Comparison of ENCODE assay signal across 19 cellular contexts in the genomic region with DNA sequence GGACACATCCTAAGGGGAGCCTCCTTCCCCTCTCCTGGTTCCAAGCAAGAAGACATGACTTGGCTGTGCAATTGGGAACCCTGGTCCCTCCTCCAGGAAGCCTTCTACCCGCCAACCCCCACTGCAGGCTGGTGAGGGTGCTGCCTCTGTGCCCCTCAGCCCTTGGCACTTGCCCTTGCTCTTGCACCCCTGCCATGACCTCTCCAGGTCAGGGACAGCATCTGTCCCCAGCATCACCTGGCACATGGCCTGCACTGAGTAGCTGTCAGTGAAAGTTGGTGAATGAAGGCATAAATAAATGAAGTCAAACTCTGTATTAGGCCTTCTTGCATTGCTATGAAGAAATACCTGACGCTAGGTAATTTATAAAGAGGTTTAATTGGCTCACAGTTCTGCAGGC. TPM values are rescaled to one million over a fixed set of nuclear protein-coding genes. Genes with fewer than 3 reads are reported as not detected.
DNase-seq lines count a peak whose midpoint lies in the region; ATAC-seq and TF ChIP-seq lines count a peak whose summit lies in the region.
"Had no signal": no experiment of that assay in that cellular context is flagged by ENCODE, and none has a peak within 500 bp of the region (broad histone marks: within the 10 kb centered on the region; RNA-seq: fewer than 3 reads in every experiment).

No MANE protein-coding gene starts in this region.

- peaks cover 6 to 10% of the 10 kb centered on the region in 2 donors for H3K36me3 Mint-ChIP-seq in CD4-positive, alpha-beta memory T cell
- H3K36me3 Mint-ChIP-seq in HFFc6 (ENCODE audit: low read depth) (peaks cover 28% of the 10 kb centered on the region), natural killer cell (no peaks in the 10 kb centered on the region)
- peaks cover 46% of the 10 kb centered on the region for H3K36me3 Mint-ChIP-seq in activated T-helper 2 cell treated with anti-CD3 and anti-CD28 coated beads, Interferon-gamma antibody, Interleukin-2, Interleukin-4, amounts not matched to agents 10 μg/mL and 5 μg/mL and 100 μg/mL, durations not matched to agents 14 hours and 24 hours and 36 hours (ENCODE audit: low read depth)

- peak overlapping the region in 6 of 7 donors; percentile 55 to 87 (median 83) for H3K27ac Mint-ChIP-seq in CD4-positive, alpha-beta memory T cell
- H3K27ac Mint-ChIP-seq in HFFc6, result peak overlapping the region; percentile 96
- peak overlapping the region; percentile 30 for H3K27ac Mint-ChIP-seq in activated T-helper 2 cell treated with anti-CD3 and anti-CD28 coated beads, Interferon-gamma antibody, Interleukin-2, Interleukin-4, amounts not matched to agents 10 μg/mL and 5 μg/mL and 100 μg/mL, durations not matched to agents 14 hours and 24 hours and 36 hours
- H3K27ac Mint-ChIP-seq in natural killer cell, result peak overlapping the region; percentile 99

- peak overlapping the region in 5 of 8 donors; percentile 37 to 90 (median 60) for H3K4me3 Mint-ChIP-seq in CD4-positive, alpha-beta memory T cell
- H3K4me3 Mint-ChIP-seq in HFFc6, result no peak overlapping the region
- peak overlapping the region; percentile 78 for H3K4me3 Mint-ChIP-seq in activated T-helper 2 cell treated with anti-CD3 and anti-CD28 coated beads, Interferon-gamma antibody, Interleukin-2, Interleukin-4, amounts not matched to agents 10 μg/mL and 5 μg/mL and 100 μg/mL, durations not matched to agents 14 hours and 24 hours and 36 hours (ENCODE audit: low read depth)
- H3K4me3 Mint-ChIP-seq in natural killer cell, result peak overlapping the region; percentile 71

- ATAC-seq in natural killer cell (no peak), GM21423 (IDR thresholded peaks at IDR 0.05; ENCODE audit: unreplicated experiment) (no peak), body of pancreas (no peak)
- ATAC-seq: Panc1, right cardiac atrium had no signal

- no peak overlapping the region for H3K4me3 ChIP-seq in CD4-positive, alpha-beta memory T cell (ENCODE audit: low read length in 2 of 2)
- no peak overlapping the region for H3K4me3 ChIP-seq in body of pancreas
- H3K4me3 ChIP-seq: HAP-1, vagina had no signal

- intact Hi-C loops in CD4-positive, alpha-beta memory T cell (cut with micrococcal nuclease), result loop anchor here (5.0 kb wide), 1 partner anchor 282 kb away; no protein-coding TSS in a partner anchor
- intact Hi-C loops in activated T-helper 2 cell treated with anti-CD3 and anti-CD28 coated beads, Interferon-gamma antibody, Interleukin-2, Interleukin-4, amounts not matched to agents 10 μg/mL and 5 μg/mL and 100 μg/mL, durations not matched to agents 14 hours and 24 hours and 36 hours (cut with micrococcal nuclease), result loop anchor here (5.0 kb wide), 1 partner anchor 172 kb away; no protein-coding TSS in a partner anchor
- intact Hi-C loops in natural killer cell (cut with micrococcal nuclease) (loop anchor here (5.0 to 10.0 kb wide), 4 partner anchors 147 to 300 kb away; no protein-coding TSS in a partner anchor), body of pancreas (cut with DNase I) (no loop called here)

- CTCF ChIA-PET in CD4-positive, alpha-beta memory T cell (lab: Charles Lee; ENCODE audit: partially characterized antibody), result interaction anchor here (0.7 to 2.0 kb wide), 3 partner anchors 18 to 173 kb away, joined by 3 to 22 read pairs (median 4); no protein-coding TSS in a partner anchor

- WGBS in body of pancreas, 2 donors, result 89 to 90% methylated on average over 2 of the region's 2 CpGs

- H3K9me3 Mint-ChIP-seq in CD4-positive, alpha-beta memory T cell, result peaks cover 0 to 2% (median 0%) of the 10 kb centered on the region in 8 donors
- H3K9me3 Mint-ChIP-seq in HFFc6 (no peaks in the 10 kb centered on the region; the same call in 1 of the 2 replicates), natural killer cell (no peaks in the 10 kb centered on the region)
- H3K9me3 Mint-ChIP-seq in activated T-helper 2 cell treated with anti-CD3 and anti-CD28 coated beads, Interferon-gamma antibody, Interleukin-2, Interleukin-4, amounts not matched to agents 10 μg/mL and 5 μg/mL and 100 μg/mL, durations not matched to agents 14 hours and 24 hours and 36 hours, result no peaks in the 10 kb centered on the region

- no peaks in the 10 kb centered on the region for H3K36me3 ChIP-seq in CD4-positive, alpha-beta memory T cell (ENCODE audit: insufficient read depth, low read length)
- H3K36me3 ChIP-seq in body of pancreas (replicated peaks in 1 of 2; ENCODE audit: insufficient read depth in 1 of 2, low read depth in 2 of 2), result peaks cover 0 to 4% of the 10 kb centered on the region in 2 donors

- peaks cover 14 to 26% (median 19%) of the 10 kb centered on the region in 4 donors for H3K4me1 Mint-ChIP-seq in CD4-positive, alpha-beta memory T cell
- H3K4me1 Mint-ChIP-seq in HFFc6 (ENCODE audit: low read depth) (peaks cover 53% of the 10 kb centered on the region), natural killer cell (peaks cover 65 to 72% of the 10 kb centered on the region in 2 donors)
- peaks cover 31% of the 10 kb centered on the region for H3K4me1 Mint-ChIP-seq in activated T-helper 2 cell treated with anti-CD3 and anti-CD28 coated beads, Interferon-gamma antibody, Interleukin-2, Interleukin-4, amounts not matched to agents 10 μg/mL and 5 μg/mL and 100 μg/mL, durations not matched to agents 14 hours and 24 hours and 36 hours (ENCODE audit: low read depth)

- TF ChIP-seq POLR2A in body of pancreas (IDR thresholded peaks at IDR 0.05), result no peak

- no peak for DNase-seq in CD4-positive, alpha-beta memory T cell
- DNase-seq in HFFc6 (no peak), natural killer cell (no peak), body of pancreas (no peak), caudate nucleus (lab: John Stamatoyannopoulos, UW) (no peak)
- no peak for DNase-seq in activated T-helper 2 cell treated with anti-CD3 and anti-CD28 coated beads, Interferon-gamma antibody, Interleukin-2, Interleukin-4, amounts not matched to agents 10 μg/mL and 5 μg/mL and 100 μg/mL, durations not matched to agents 14 hours and 24 hours and 36 hours (ENCODE audit: low spot score)
- DNase-seq: activated CD4-positive, alpha-beta T cell treated with anti-CD3 and anti-CD28 coated beads, Interleukin-2, amount 50 U/mL, for 1 hour; activated naive CD4-positive, alpha-beta T cell treated with anti-CD3 and anti-CD28 coated beads, Interleukin-2, amount 50 U/mL, for 16 hours; GF-D8; KG1; kidney; NCI-H1694 treated with DMSO at 0.1 percent for 48 hours; NCI-H510A; right cardiac atrium had no signal

- H3K27ac ChIP-seq in CD4-positive, alpha-beta memory T cell (ENCODE audit: low read depth, low read length), result no peak overlapping the region
- H3K27ac ChIP-seq in body of pancreas, result no peak overlapping the region
- H3K27ac ChIP-seq in caudate nucleus (ENCODE audit: low read depth, low read length), result no peak overlapping the region
- H3K27ac ChIP-seq: vagina had no signal

- H3K27me3 ChIP-seq in CD4-positive, alpha-beta memory T cell (ENCODE audit: insufficient read depth, low read length), result no peaks in the 10 kb centered on the region
- no peaks in the 10 kb centered on the region for H3K27me3 ChIP-seq in body of pancreas
- H3K27me3 ChIP-seq: vagina had no signal

- no peaks in the 10 kb centered on the region for H3K27me3 Mint-ChIP-seq in CD4-positive, alpha-beta memory T cell
- H3K27me3 Mint-ChIP-seq in HFFc6 (ENCODE audit: insufficient read depth), result peaks cover 6% of the 10 kb centered on the region
- H3K27me3 Mint-ChIP-seq in activated T-helper 2 cell treated with anti-CD3 and anti-CD28 coated beads, Interferon-gamma antibody, Interleukin-2, Interleukin-4, amounts not matched to agents 10 μg/mL and 5 μg/mL and 100 μg/mL, durations not matched to agents 14 hours and 24 hours and 36 hours (ENCODE audit: low read depth), result no peaks in the 10 kb centered on the region
- no peaks in the 10 kb centered on the region for H3K27me3 Mint-ChIP-seq in natural killer cell (ENCODE audit: low read depth in 2 of 2)

- H3K9me3 ChIP-seq in CD4-positive, alpha-beta memory T cell (ENCODE audit: control insufficient read depth in 1 of 2, low read length in 2 of 2), result no peaks in the 10 kb centered on the region
- no peaks in the 10 kb centered on the region for H3K9me3 ChIP-seq in body of pancreas
- H3K9me3 ChIP-seq: HAP-1, vagina had no signal

- POLR2A ChIA-PET in CD4-positive, alpha-beta memory T cell (lab: Charles Lee; ENCODE audit: partially characterized antibody), result interaction anchor here (2.4 to 2.9 kb wide), 2 partner anchors 27 to 259 kb away, joined by 14 to 18 read pairs; a partner anchor contains a TSS

- TF ChIP-seq CTCF in HFFc6 (IDR thresholded peaks at IDR 0.05) (no peak), natural killer cell (IDR thresholded peaks at IDR 0.05) (no peak), body of pancreas (IDR thresholded peaks at IDR 0.05) (no peak)

- H3K4me1 ChIP-seq in CD4-positive, alpha-beta memory T cell (ENCODE audit: insufficient read depth, low read length), result peaks cover 19% of the 10 kb centered on the region
- peaks cover 18% of the 10 kb centered on the region for H3K4me1 ChIP-seq in body of pancreas

RNA-seq across cellular contexts. Expression of a gene that starts 1.9 kb away (rescaled TPM):
- under 1 TPM in 1 of 2 experiments, not detected in 1; 0.64 TPM for total RNA-seq in CD4-positive, alpha-beta memory T cell
- not detected for polyA plus RNA-seq in CD4-positive, alpha-beta memory T cell
- total RNA-seq in HFFc6 (2021; fragmentation: NEBNext Ultra II Directional; extraction: Animal tissue kit (Norgen Biotek cat#: 25700)), result 10 to 100 TPM; 12.4 to 30.5 (median 27.9) TPM
- 46.1 and 47.7 TPM in 2 replicates for total RNA-seq in activated T-helper 2 cell treated with anti-CD3 and anti-CD28 coated beads, Interferon-gamma antibody, Interleukin-2, Interleukin-4, amounts not matched to agents 10 μg/mL and 5 μg/mL and 100 μg/mL, durations not matched to agents 14 hours and 24 hours and 36 hours
- 1 to 10 TPM; 2.7 to 4.0 (median 2.9) TPM for total RNA-seq in natural killer cell
- total RNA-seq in body of pancreas, result under 1 TPM in 1 of 2 donors, not detected in 1; 0.26 TPM

RNA-seq across cellular contexts. Expression of a gene that starts 27.0 kb away (rescaled TPM):
- total RNA-seq in CD4-positive, alpha-beta memory T cell, result 1 to 10 TPM; 3.9 to 4.3 TPM
- 1 to 10 TPM; 6.3 to 8.2 TPM for polyA plus RNA-seq in CD4-positive, alpha-beta memory T cell
- 10 to 100 TPM; 31.2 to 38.6 (median 36.6) TPM for total RNA-seq in HFFc6 (2021; fragmentation: NEBNext Ultra II Directional; extraction: Animal tissue kit (Norgen Biotek cat#: 25700))
- 20.7 and 21.0 TPM in 2 replicates for total RNA-seq in activated T-helper 2 cell treated with anti-CD3 and anti-CD28 coated beads, Interferon-gamma antibody, Interleukin-2, Interleukin-4, amounts not matched to agents 10 μg/mL and 5 μg/mL and 100 μg/mL, durations not matched to agents 14 hours and 24 hours and 36 hours
- total RNA-seq in natural killer cell (100 to 1,000 TPM; 251 to 313 (median 312) TPM), body of pancreas (100 to 1,000 TPM in 1 of 2 donors, 10 to 100 TPM in 1; 38.4 to 113 TPM)

RNA-seq across cellular contexts. Expression of a gene that starts 31.6 kb away (rescaled TPM):
- not detected for total RNA-seq in CD4-positive, alpha-beta memory T cell
- polyA plus RNA-seq in CD4-positive, alpha-beta memory T cell, result not detected
- not detected for total RNA-seq in HFFc6 (2021; fragmentation: NEBNext Ultra II Directional; extraction: Animal tissue kit (Norgen Biotek cat#: 25700))
- total RNA-seq in activated T-helper 2 cell treated with anti-CD3 and anti-CD28 coated beads, Interferon-gamma antibody, Interleukin-2, Interleukin-4, amounts not matched to agents 10 μg/mL and 5 μg/mL and 100 μg/mL, durations not matched to agents 14 hours and 24 hours and 36 hours, result not detected in 2 replicates
- under 1 TPM; 0.07 to 0.25 (median 0.20) TPM for total RNA-seq in natural killer cell
- under 1 TPM; under 0.01 to 0.33 TPM for total RNA-seq in body of pancreas
- total RNA-seq: glomerular endothelial cell, vagina had no signal

RNA-seq across cellular contexts. Expression of a gene that starts 40.7 kb away (rescaled TPM):
- total RNA-seq in CD4-positive, alpha-beta memory T cell, result 10 to 100 TPM; 79.9 to 93.0 TPM
- 10 to 100 TPM; 14.5 to 17.2 TPM for polyA plus RNA-seq in CD4-positive, alpha-beta memory T cell
- 10 to 100 TPM; 26.4 to 36.4 (median 32.4) TPM for total RNA-seq in HFFc6 (2021; fragmentation: NEBNext Ultra II Directional; extraction: Animal tissue kit (Norgen Biotek cat#: 25700))
- 74.1 and 76.0 TPM in 2 replicates for total RNA-seq in activated T-helper 2 cell treated with anti-CD3 and anti-CD28 coated beads, Interferon-gamma antibody, Interleukin-2, Interleukin-4, amounts not matched to agents 10 μg/mL and 5 μg/mL and 100 μg/mL, durations not matched to agents 14 hours and 24 hours and 36 hours
- total RNA-seq in natural killer cell (10 to 100 TPM; 54.5 to 77.9 (median 58.4) TPM), body of pancreas (10 to 100 TPM; 34.2 to 43.5 TPM)

RNA-seq across cellular contexts. Expression of a gene that starts 44.7 kb away (rescaled TPM):
- 10 to 100 TPM; 10.3 to 11.5 TPM for total RNA-seq in CD4-positive, alpha-beta memory T cell
- 10 to 100 TPM; 17.0 to 31.5 TPM for polyA plus RNA-seq in CD4-positive, alpha-beta memory T cell
- 1 to 10 TPM; 6.4 to 9.3 (median 7.6) TPM for total RNA-seq in HFFc6 (2021; fragmentation: NEBNext Ultra II Directional; extraction: Animal tissue kit (Norgen Biotek cat#: 25700))
- 7.7 and 10.7 TPM in 2 replicates for total RNA-seq in activated T-helper 2 cell treated with anti-CD3 and anti-CD28 coated beads, Interferon-gamma antibody, Interleukin-2, Interleukin-4, amounts not matched to agents 10 μg/mL and 5 μg/mL and 100 μg/mL, durations not matched to agents 14 hours and 24 hours and 36 hours
- total RNA-seq in natural killer cell (10 to 100 TPM in 1 of 3 donors, 1 to 10 TPM in 2; 5.0 to 11.4 (median 7.2) TPM), body of pancreas (10 to 100 TPM in 1 of 2 donors, 1 to 10 TPM in 1; 5.9 to 12.5 TPM)

Comparison
In these comparisons a context has a peak if more than half of its experiments do, and no peak if none do; other contexts are left out.
1. H3K27ac Mint-ChIP-seq: peak in every context shown above with its lines; median percentile 99 in natural killer cell; 96 in HFFc6; 83 in CD4-positive, alpha-beta memory T cell; 30 in activated T-helper 2 cell treated with anti-CD3 and anti-CD28 coated beads, Interferon-gamma antibody, Interleukin-2, Interleukin-4, amounts not matched to agents 10 μg/mL and 5 μg/mL and 100 μg/mL, durations not matched to agents 14 hours and 24 hours and 36 hours.